ENCODE assay signal across 18 cellular contexts in genomic region chr20:43034981-43035724, GRCh38.
DNase-seq lines count a peak whose midpoint lies in the region; TF ChIP-seq lines count a peak whose summit lies in the region.
"Had no signal": no experiment of that assay in that cellular context is flagged by ENCODE, and none has a peak within 500 bp of the region (broad histone marks: within the 10 kb centered on the region; RNA-seq: fewer than 3 reads in every experiment).

No MANE protein-coding gene starts in this region.

- intact Hi-C loops in left ventricle myocardium inferior (cut with micrococcal nuclease): no loop called here
- intact Hi-C loops in stomach (cut with DNase I; ENCODE audit: low total_unique reads): no loop called here

- H3K27me3 ChIP-seq in right atrium auricular region (no peaks in the 10 kb centered on the region), left ventricle myocardium inferior (ENCODE audit: low read depth) (peaks cover 33% of the 10 kb centered on the region), stomach (no peaks in the 10 kb centered on the region), SJCRH30 (no peaks in the 10 kb centered on the region)
- H3K27me3 ChIP-seq: BLaER1 had no signal

- H3K27ac ChIP-seq in right atrium auricular region (no peak overlapping the region), left ventricle myocardium inferior (replicated peaks) (no peak overlapping the region), VCaP (peak overlapping the region; percentile 90; the same call in 1 of the 2 replicates), stomach (no peak overlapping the region), SJCRH30 (no peak overlapping the region)
- H3K27ac ChIP-seq: 22Rv1, BLaER1, C4-2B had no signal

- H3K4me3 ChIP-seq in right atrium auricular region: no peak overlapping the region
- H3K4me3 ChIP-seq in left ventricle myocardium inferior: no peak overlapping the region
- H3K4me3 ChIP-seq in stomach: no peak overlapping the region
- H3K4me3 ChIP-seq in SJCRH30: no peak overlapping the region
- H3K4me3 ChIP-seq: BLaER1, HAP-1 had no signal

- H3K4me1 ChIP-seq in right atrium auricular region: no peaks in the 10 kb centered on the region
- H3K4me1 ChIP-seq in left ventricle myocardium inferior: no peaks in the 10 kb centered on the region
- H3K4me1 ChIP-seq in stomach: no peaks in the 10 kb centered on the region
- no peaks in the 10 kb centered on the region for H3K4me1 ChIP-seq in SJCRH30
- H3K4me1 ChIP-seq: BLaER1, Caco-2, HAP-1 had no signal

- 60 to 68% (median 68%) methylated on average over 9 of the region's 9 CpGs for WGBS in stomach, 5 donors

- H3K36me3 ChIP-seq in right atrium auricular region: no peaks in the 10 kb centered on the region
- H3K36me3 ChIP-seq in left ventricle myocardium inferior: no peaks in the 10 kb centered on the region
- H3K36me3 ChIP-seq in stomach: no peaks in the 10 kb centered on the region
- H3K36me3 ChIP-seq in SJCRH30: no peaks in the 10 kb centered on the region
- H3K36me3 ChIP-seq: BLaER1, HAP-1 had no signal

- peak; percentile 50 for DNase-seq in right atrium auricular region (ENCODE audit: low spot score)
- no peak for DNase-seq in left ventricle myocardium inferior
- peak; percentile 5 for DNase-seq in left kidney (ENCODE audit: low read depth, low spot score)
- DNase-seq in stomach: no peak
- no peak for DNase-seq in SJCRH30
- no peak for DNase-seq in amniotic stem cell (lab: John Stamatoyannopoulos, UW)
- DNase-seq: Caco-2; CD4-positive, CD25-positive, alpha-beta regulatory T cell; CD8-positive, alpha-beta T cell; DMS153; DND-41; GOT3; HFFc6 had no signal

- TF ChIP-seq CTCF in right atrium auricular region (IDR thresholded peaks at IDR 0.05): no peak
- no peak for TF ChIP-seq CTCF in left ventricle myocardium inferior (IDR thresholded peaks at IDR 0.05; ENCODE audit: borderline replicate concordance)
- no peak for TF ChIP-seq CTCF in VCaP (conservative IDR thresholded peaks at IDR 0.05)
- no peak for TF ChIP-seq CTCF in stomach (IDR thresholded peaks at IDR 0.05)

- no peak for TF ChIP-seq EP300 in stomach (IDR thresholded peaks at IDR 0.05)

- TF ChIP-seq POLR2A in stomach (IDR thresholded peaks at IDR 0.05): no peak

- H3K9me3 ChIP-seq in right atrium auricular region: no peaks in the 10 kb centered on the region
- no peaks in the 10 kb centered on the region for H3K9me3 ChIP-seq in left ventricle myocardium inferior (replicated peaks)
- H3K9me3 ChIP-seq in stomach: no peaks in the 10 kb centered on the region
- no peaks in the 10 kb centered on the region for H3K9me3 ChIP-seq in SJCRH30 (replicated peaks)
- H3K9me3 ChIP-seq: BLaER1, Caco-2, HAP-1 had no signal

Comparison
In these comparisons a context has a peak if more than half of its experiments do, and no peak if none do; other contexts are left out.
1. DNase-seq: peak in right atrium auricular region (single experiment) and left kidney (single experiment); none in left ventricle myocardium inferior (single experiment), stomach (single experiment), SJCRH30 (0 of 2) and amniotic stem cell (single experiment).